31 cellular contexts compared by ENCODE assay signal in the genomic region with DNA sequence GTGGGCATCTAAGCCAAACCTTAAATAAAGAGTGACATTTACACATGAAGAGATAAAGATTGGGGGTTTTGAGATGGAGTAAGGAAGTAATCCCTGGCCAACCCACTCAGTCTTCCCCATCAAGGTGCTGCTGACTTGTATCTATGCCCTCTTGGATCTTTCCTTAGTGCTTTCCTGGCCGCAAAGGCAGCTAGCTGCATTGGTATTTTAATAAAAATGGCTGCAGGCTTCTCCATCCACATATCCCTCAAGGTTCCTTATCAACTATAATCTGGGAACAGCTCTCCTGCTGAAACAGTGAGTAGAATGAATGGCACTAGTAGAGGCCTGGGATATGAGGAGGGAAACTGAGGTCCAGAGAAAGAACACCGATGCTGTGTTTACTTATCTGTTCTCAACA.
DNase-seq lines count a peak whose midpoint lies in the region; TF ChIP-seq lines count a peak whose summit lies in the region.
"Had no signal": no experiment of that assay in that cellular context is flagged by ENCODE, and none has a peak within 500 bp of the region (broad histone marks: within the 10 kb centered on the region; RNA-seq: fewer than 3 reads in every experiment).

No MANE protein-coding gene starts in this region.

- H3K27me3 Mint-ChIP-seq in H9 (ENCODE audit: low read depth) = no peaks in the 10 kb centered on the region
- peaks cover 2% of the 10 kb centered on the region for H3K27me3 Mint-ChIP-seq in T-helper 2 cell treated with Interferon-gamma antibody and Interleukin-4, amounts not matched to agents 5 μg/mL and 100 μg/mL, for 36 hours (ENCODE audit: low read depth)
- H3K27me3 Mint-ChIP-seq: B cell; CD4-positive, alpha-beta memory T cell; CD4-positive, alpha-beta T cell had no signal

- no peak overlapping the region for H3K56ac ChIP-seq in H9 (ENCODE audit: insufficient read length, low read depth, low read length)

- H3K79me1 ChIP-seq in H9 (ENCODE audit: insufficient read depth, low read depth, low read length, poor library complexity, severe bottlenecking) = no peaks in the 10 kb centered on the region

- no peaks in the 10 kb centered on the region for H4K20me1 ChIP-seq in H9 (ENCODE audit: control insufficient read depth, insufficient read depth, insufficient read length)
- H4K20me1 ChIP-seq: BLaER1; BLaER1 treated with 17β-estradiol and CSF1 and Interleukin-3, amounts not matched to agents 10 nM and 100 nM had no signal

- no peak overlapping the region for H3K4ac ChIP-seq in H9 (ENCODE audit: low read depth, low read length)

- H3K14ac ChIP-seq in H9 (ENCODE audit: insufficient read depth, low read length) = no peak overlapping the region

- H4K8ac ChIP-seq in H9 (replicated peaks; ENCODE audit: insufficient read length, low read depth, low read length) = no peak overlapping the region

- H3K9me3 ChIP-seq in H9 (ENCODE audit: control insufficient read depth, low read depth, low read length) (no peaks in the 10 kb centered on the region), esophagus muscularis mucosa (no peaks in the 10 kb centered on the region)
- H3K9me3 ChIP-seq: A549, BE2C, BLaER1, Caco-2 had no signal

- H3K18ac ChIP-seq in H9 (ENCODE audit: insufficient read length, low read depth, low read length) = no peak overlapping the region

- H3K4me3 ChIP-seq in esophagus muscularis mucosa = no peak overlapping the region
- H3K4me3 ChIP-seq: A549; BLaER1; BLaER1 treated with 17β-estradiol and CSF1 and Interleukin-3, amounts not matched to agents 10 nM and 100 nM had no signal

- peaks cover 0 to 5% of the 10 kb centered on the region in 2 experiments; a peak in 1 of 4 replicates for H3K4me1 Mint-ChIP-seq in H9
- H3K4me1 Mint-ChIP-seq in T-helper 2 cell treated with Interferon-gamma antibody and Interleukin-4, amounts not matched to agents 5 μg/mL and 100 μg/mL, for 36 hours (ENCODE audit: low read depth) = no peaks in the 10 kb centered on the region
- H3K4me1 Mint-ChIP-seq: B cell; CD14-positive monocyte; CD4-positive, CD25-positive, alpha-beta regulatory T cell had no signal

- no peak overlapping the region for H4K91ac ChIP-seq in H9 (ENCODE audit: insufficient read length, low read depth, low read length)

- no peak overlapping the region for H3K4me3 Mint-ChIP-seq in H9
- no peak overlapping the region for H3K4me3 Mint-ChIP-seq in T-helper 2 cell treated with Interferon-gamma antibody and Interleukin-4, amounts not matched to agents 5 μg/mL and 100 μg/mL, for 36 hours
- H3K4me3 Mint-ChIP-seq: B cell; CD14-positive monocyte; CD4-positive, alpha-beta memory T cell; CD4-positive, alpha-beta T cell; CD4-positive, CD25-positive, alpha-beta regulatory T cell; CD8-positive, alpha-beta memory T cell; CD8-positive, alpha-beta T cell had no signal

- no peaks in the 10 kb centered on the region for H3K23me2 ChIP-seq in H9 (ENCODE audit: insufficient read length, low read depth, low read length, poor library complexity, severe bottlenecking)

- H3T11ph ChIP-seq in H9 (ENCODE audit: low read length) = no peak overlapping the region

- H2BK5ac ChIP-seq in H9 (ENCODE audit: insufficient read length, low read length) = no peak overlapping the region

- H3K27ac ChIP-seq in H9 (ENCODE audit: insufficient read length, low read depth, low read length) (no peak overlapping the region), esophagus muscularis mucosa (replicated peaks in 1 of 4) (no peak overlapping the region)
- H3K27ac ChIP-seq: 22Rv1; A549; BLaER1; BLaER1 treated with 17β-estradiol and CSF1 and Interleukin-3, amounts not matched to agents 10 nM and 100 nM; C4-2B had no signal

- no peak overlapping the region for H2BK12ac ChIP-seq in H9 (ENCODE audit: insufficient read length, low read depth, low read length)

- TF ChIP-seq POLR2A in esophagus muscularis mucosa (IDR thresholded peaks at IDR 0.05; ENCODE audit: low read depth) = no peak

- H3K27ac Mint-ChIP-seq in H9 = no peak overlapping the region
- no peak overlapping the region for H3K27ac Mint-ChIP-seq in T-helper 2 cell treated with Interferon-gamma antibody and Interleukin-4, amounts not matched to agents 5 μg/mL and 100 μg/mL, for 36 hours
- H3K27ac Mint-ChIP-seq: B cell; CD4-positive, alpha-beta memory T cell; CD4-positive, alpha-beta T cell; CD4-positive, CD25-positive, alpha-beta regulatory T cell; CD8-positive, alpha-beta memory T cell; CD8-positive, alpha-beta T cell had no signal

- H3K36me3 ChIP-seq in esophagus muscularis mucosa = no peaks in the 10 kb centered on the region
- H3K36me3 ChIP-seq: BE2C; BLaER1; BLaER1 treated with 17β-estradiol and CSF1 and Interleukin-3, amounts not matched to agents 10 nM and 100 nM had no signal

- H4K5ac ChIP-seq in H9 (ENCODE audit: insufficient read length, low read depth, low read length) = no peak overlapping the region

- no peak overlapping the region for H3K4me2 ChIP-seq in H9 (ENCODE audit: insufficient read depth, insufficient read length, low read length)
- H3K4me2 ChIP-seq: A549; BLaER1; BLaER1 treated with 17β-estradiol and CSF1 and Interleukin-3, amounts not matched to agents 10 nM and 100 nM had no signal

- H2BK15ac ChIP-seq in H9 (ENCODE audit: low read depth, low read length) = no peak overlapping the region

- H3K4me1 ChIP-seq in H9 (ENCODE audit: insufficient read depth, low read length) (no peaks in the 10 kb centered on the region), esophagus muscularis mucosa (no peaks in the 10 kb centered on the region)
- H3K4me1 ChIP-seq: A549; BE2C; BLaER1; BLaER1 treated with 17β-estradiol and CSF1 and Interleukin-3, amounts not matched to agents 10 nM and 100 nM; Caco-2 had no signal

- H2AFZ ChIP-seq in H9 (ENCODE audit: low read length) = no peak overlapping the region

- H2AK5ac ChIP-seq in H9 (ENCODE audit: insufficient read length, low read length) = no peak overlapping the region

- no peaks in the 10 kb centered on the region for H3K79me2 ChIP-seq in H9 (ENCODE audit: insufficient read depth, low read length)

- no CpG with 5 or more reads among the region's 2 CpGs for WGBS in H9 (ENCODE audit: extremely low coverage, insufficient read length, low lambda C conversion rate)
- WGBS in esophagus muscularis mucosa = 86% methylated on average over 2 of the region's 2 CpGs

- no peaks in the 10 kb centered on the region for H3K36me3 Mint-ChIP-seq in H9 (ENCODE audit: insufficient read depth in 1 of 3, low read depth in 3 of 3)
- no peaks in the 10 kb centered on the region for H3K36me3 Mint-ChIP-seq in T-helper 2 cell treated with Interferon-gamma antibody and Interleukin-4, amounts not matched to agents 5 μg/mL and 100 μg/mL, for 36 hours (ENCODE audit: low read depth)
- H3K36me3 Mint-ChIP-seq: CD14-positive monocyte; CD4-positive, alpha-beta memory T cell; CD4-positive, CD25-positive, alpha-beta regulatory T cell; CD8-positive, alpha-beta memory T cell; CD8-positive, alpha-beta T cell had no signal

- H2BK20ac ChIP-seq in H9 (ENCODE audit: low read depth, low read length, poor library complexity, severe bottlenecking) = no peak overlapping the region

- no peak for DNase-seq in H9
- peak; percentile 90 for DNase-seq in esophagus muscularis mucosa (ENCODE audit: extremely low spot score)
- DNase-seq in T-helper 2 cell treated with Interferon-gamma antibody and Interleukin-4, amounts not matched to agents 5 μg/mL and 100 μg/mL, for 36 hours (ENCODE audit: low spot score) = no peak
- DNase-seq in SW 1271 (lab: John Stamatoyannopoulos, UW) = no peak
- DNase-seq: 8988T; ACHN; AML-193; BE2C; C1 segment of cervical spinal cord; Caco-2; Calu3; CD4-positive, alpha-beta memory T cell; CD4-positive, alpha-beta T cell; CD4-positive, CD25-positive, alpha-beta regulatory T cell; CD8-positive, alpha-beta memory T cell; CD8-positive, alpha-beta T cell; COR-L47; DMS 273 treated with DMSO at 0.1 percent for 48 hours; DMS153; DMS53; DMS79; DMS79 treated with DMSO at 0.1 percent for 48 hours; DND-41; EL had no signal

- peak overlapping the region; percentile 27 for H2BK120ac ChIP-seq in H9 (ENCODE audit: low read depth, low read length, poor library complexity, severe bottlenecking)

- H3K27me3 ChIP-seq in H9 (ENCODE audit: insufficient read depth, low read length) (no peaks in the 10 kb centered on the region), esophagus muscularis mucosa (no peaks in the 10 kb centered on the region)
- H3K27me3 ChIP-seq: BE2C; BLaER1; BLaER1 treated with 17β-estradiol and CSF1 and Interleukin-3, amounts not matched to agents 10 nM and 100 nM had no signal

- no peak overlapping the region for H3K23ac ChIP-seq in H9 (ENCODE audit: insufficient read length, low read depth, low read length)

- no peak for TF ChIP-seq CTCF in H9 (conservative IDR thresholded peaks at IDR 0.05)
- no peak for TF ChIP-seq CTCF in esophagus muscularis mucosa (IDR thresholded peaks at IDR 0.05)

- TF ChIP-seq EP300 in esophagus muscularis mucosa (IDR thresholded peaks at IDR 0.05) = no peak

- intact Hi-C loops in esophagus muscularis mucosa (cut with DNase I) = no loop called here

- no peaks in the 10 kb centered on the region for H3K9me3 Mint-ChIP-seq in H9
- no peaks in the 10 kb centered on the region for H3K9me3 Mint-ChIP-seq in T-helper 2 cell treated with Interferon-gamma antibody and Interleukin-4, amounts not matched to agents 5 μg/mL and 100 μg/mL, for 36 hours
- H3K9me3 Mint-ChIP-seq: CD4-positive, alpha-beta memory T cell; CD4-positive, alpha-beta T cell; CD8-positive, alpha-beta memory T cell; CD8-positive, alpha-beta T cell had no signal

- H3K9ac ChIP-seq in H9 (ENCODE audit: extremely low read depth, insufficient read length, low read length) = no peak overlapping the region
- H3K9ac ChIP-seq: BLaER1; BLaER1 treated with 17β-estradiol and CSF1 and Interleukin-3, amounts not matched to agents 10 nM and 100 nM had no signal
